Comparison of ENCODE assay signal across 26 cellular contexts in genomic region chr10:78915331-78915626, GRCh38.
"Had no signal": no experiment of that assay in that cellular context is flagged by ENCODE, and none has a peak within 500 bp of the region (broad histone marks: within the 10 kb centered on the region; RNA-seq: fewer than 3 reads in every experiment).

No MANE protein-coding gene starts in this region.

- DNase-seq: activated CD4-positive, alpha-beta T cell treated with anti-CD3 and anti-CD28 coated beads for 4 hours; activated CD4-positive, alpha-beta T cell treated with anti-CD3 and anti-CD28 coated beads, Interleukin-2, amount 50 U/mL, for 4 hours; activated effector memory CD4-positive, alpha-beta T cell treated with Interleukin-2 at 50 U/mL for 16 hours; activated naive CD4-positive, alpha-beta T cell treated with anti-CD3 and anti-CD28 coated beads for 36 hours; activated naive CD8-positive, alpha-beta T cell treated with anti-CD3 and anti-CD28 coated beads for 36 hours; activated T-cell treated with anti-CD3 and anti-CD28 coated beads for 4 hours; activated T-cell treated with anti-CD3 and anti-CD28 coated beads, Interleukin-2, amount 50 U/mL, for 72 hours; adrenal gland; aorta; body of pancreas; cortex of kidney; naive thymus-derived CD8-positive, alpha-beta T cell; pancreas; retina; stimulated activated CD4-positive, alpha-beta T cell treated with anti-CD3 and anti-CD28 coated beads, Interleukin-4, amount 100 ng/mL, for 24 hours had no signal

- H3K36me3 Mint-ChIP-seq: activated naive CD8-positive, alpha-beta T cell treated with anti-CD3 and anti-CD28 coated beads for 36 hours; mesothelial cell of epicardium; naive thymus-derived CD8-positive, alpha-beta T cell; stimulated activated effector memory CD8-positive, alpha-beta T cell treated with anti-CD3 and anti-CD28 coated beads, Interleukin-12 subunit alpha, Interleukin-12 subunit beta, amount 100 ng/mL, for 72 hours; type B pancreatic cell had no signal

- H3K4me3 Mint-ChIP-seq: activated naive CD4-positive, alpha-beta T cell treated with anti-CD3 and anti-CD28 coated beads for 36 hours; activated naive CD8-positive, alpha-beta T cell treated with anti-CD3 and anti-CD28 coated beads for 36 hours; activated T-cell treated with anti-CD3 and anti-CD28 coated beads, Interleukin-2, amount 50 U/mL, for 72 hours; mesothelial cell of epicardium; naive thymus-derived CD8-positive, alpha-beta T cell; neural crest cell; stimulated activated effector memory CD8-positive, alpha-beta T cell treated with anti-CD3 and anti-CD28 coated beads, Interleukin-12 subunit alpha, Interleukin-12 subunit beta, amount 100 ng/mL, for 72 hours; stimulated activated naive CD8-positive, alpha-beta T cell treated with anti-CD3 and anti-CD28 coated beads, Interleukin-15, Interleukin-2, amounts not matched to agents 100 ng/mL and 50 ng/mL, for 24 hours; type B pancreatic cell had no signal

- H3K27me3 Mint-ChIP-seq: activated naive CD8-positive, alpha-beta T cell treated with anti-CD3 and anti-CD28 coated beads for 36 hours; stimulated activated naive CD8-positive, alpha-beta T cell treated with anti-CD3 and anti-CD28 coated beads, Interleukin-15, Interleukin-2, amounts not matched to agents 100 ng/mL and 50 ng/mL, for 24 hours had no signal

- H3K4me1 Mint-ChIP-seq: activated naive CD8-positive, alpha-beta T cell treated with anti-CD3 and anti-CD28 coated beads for 36 hours; stimulated activated effector memory CD8-positive, alpha-beta T cell treated with anti-CD3 and anti-CD28 coated beads, Interleukin-12 subunit alpha, Interleukin-12 subunit beta, amount 100 ng/mL, for 72 hours had no signal

- H2AFZ ChIP-seq: hepatocyte had no signal

- H3K27ac Mint-ChIP-seq: activated naive CD4-positive, alpha-beta T cell treated with anti-CD3 and anti-CD28 coated beads for 36 hours; activated naive CD8-positive, alpha-beta T cell treated with anti-CD3 and anti-CD28 coated beads for 36 hours; activated T-cell treated with anti-CD3 and anti-CD28 coated beads, Interleukin-2, amount 50 U/mL, for 72 hours; naive thymus-derived CD8-positive, alpha-beta T cell; stimulated activated effector memory CD8-positive, alpha-beta T cell treated with anti-CD3 and anti-CD28 coated beads, Interleukin-12 subunit alpha, Interleukin-12 subunit beta, amount 100 ng/mL, for 72 hours; stimulated activated naive CD8-positive, alpha-beta T cell treated with anti-CD3 and anti-CD28 coated beads, Interleukin-15, Interleukin-2, amounts not matched to agents 100 ng/mL and 50 ng/mL, for 24 hours; type B pancreatic cell had no signal

- H3K27ac ChIP-seq: adrenal gland, body of pancreas, gastroesophageal sphincter, hepatocyte, pancreas, prostate gland, skin epidermis, vagina, VCaP had no signal

- H3K4me2 ChIP-seq: hepatocyte had no signal

- H3K79me2 ChIP-seq: hepatocyte had no signal

- H3K9me3 Mint-ChIP-seq: activated naive CD4-positive, alpha-beta T cell treated with anti-CD3 and anti-CD28 coated beads for 36 hours; activated naive CD8-positive, alpha-beta T cell treated with anti-CD3 and anti-CD28 coated beads for 36 hours; activated T-cell treated with anti-CD3 and anti-CD28 coated beads, Interleukin-2, amount 50 U/mL, for 72 hours; mesothelial cell of epicardium; naive thymus-derived CD8-positive, alpha-beta T cell; neural crest cell; stimulated activated effector memory CD8-positive, alpha-beta T cell treated with anti-CD3 and anti-CD28 coated beads, Interleukin-12 subunit alpha, Interleukin-12 subunit beta, amount 100 ng/mL, for 72 hours; stimulated activated naive CD8-positive, alpha-beta T cell treated with anti-CD3 and anti-CD28 coated beads, Interleukin-15, Interleukin-2, amounts not matched to agents 100 ng/mL and 50 ng/mL, for 24 hours; type B pancreatic cell had no signal

- ATAC-seq: activated T-cell treated with anti-CD3 and anti-CD28 coated beads, Interleukin-2, amount 50 U/mL, for 72 hours; body of pancreas; gastroesophageal sphincter; naive thymus-derived CD8-positive, alpha-beta T cell; stimulated activated effector memory CD8-positive, alpha-beta T cell treated with anti-CD3 and anti-CD28 coated beads, Interleukin-12 subunit alpha, Interleukin-12 subunit beta, amount 100 ng/mL, for 72 hours had no signal

- H3K9me3 ChIP-seq: adrenal gland, body of pancreas, gastroesophageal sphincter, pancreas, prostate gland, vagina had no signal

- H3K4me3 ChIP-seq: adrenal gland, body of pancreas, gastroesophageal sphincter, hepatocyte, pancreas, prostate gland, skin epidermis, vagina had no signal

- H3K27me3 ChIP-seq: adrenal gland, body of pancreas, gastroesophageal sphincter, hepatocyte, pancreas, vagina had no signal

- H3K36me3 ChIP-seq: adrenal gland, gastroesophageal sphincter, pancreas, prostate gland, vagina had no signal

- H3K4me1 ChIP-seq: prostate gland, vagina had no signal
